Comparison of ENCODE assay signal across 11 cellular contexts in the genomic region with DNA sequence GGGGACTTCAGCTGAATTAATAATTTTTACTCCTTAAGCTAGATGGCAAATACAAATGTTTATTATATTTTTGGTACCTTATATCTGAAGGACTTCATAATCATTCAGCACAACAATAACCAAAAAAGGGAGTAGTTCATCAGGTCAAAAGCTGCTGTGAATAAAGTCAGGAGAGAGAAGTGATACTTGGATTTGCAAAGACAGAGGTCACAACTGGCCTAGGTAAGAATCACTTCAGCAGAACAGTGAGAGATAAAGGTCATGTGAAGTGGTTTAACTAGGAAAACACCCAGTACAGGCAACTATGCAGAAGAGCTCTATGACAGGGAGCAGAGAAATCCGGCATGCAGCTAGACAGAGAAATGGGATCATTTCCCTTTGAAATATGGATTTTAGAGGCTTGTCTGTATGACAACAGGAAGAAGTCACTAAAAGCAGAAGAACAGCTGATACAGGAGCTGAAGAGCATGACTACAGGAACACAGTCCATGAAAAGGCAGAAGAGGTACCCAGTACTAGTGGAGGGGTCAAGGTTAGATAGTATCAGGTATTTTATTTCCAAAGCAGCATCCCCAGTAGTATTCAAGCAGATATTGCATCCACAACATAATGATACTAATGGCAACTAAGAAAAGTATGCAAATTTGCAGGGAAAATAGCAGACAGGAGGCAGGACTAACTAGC. TPM values are rescaled to one million over a fixed set of nuclear protein-coding genes. Genes with fewer than 3 reads are reported as not detected.
DNase-seq lines count a peak whose midpoint lies in the region; ATAC-seq and TF ChIP-seq lines count a peak whose summit lies in the region.
"Had no signal": no experiment of that assay in that cellular context is flagged by ENCODE, and none has a peak within 500 bp of the region (broad histone marks: within the 10 kb centered on the region; RNA-seq: fewer than 3 reads in every experiment).

No MANE protein-coding gene starts in this region.

- no peak overlapping the region for H3K4me3 ChIP-seq in uterus
- H3K4me3 ChIP-seq: dorsolateral prefrontal cortex had no signal

- DNase-seq in iris pigment epithelial cell (ENCODE audit: low read depth) = peak; percentile 13
- DNase-seq in GM19238 (ENCODE audit: insufficient read length, low spot score) = no peak
- DNase-seq in SK-N-DZ (ENCODE audit: low spot score) = no peak
- no peak for DNase-seq in uterus
- DNase-seq in DMS153 (lab: John Stamatoyannopoulos, UW) = no peak
- DNase-seq: dorsolateral prefrontal cortex, NCI-H1694 had no signal

- TF ChIP-seq POLR2A in GM18505 (IDR thresholded peaks at IDR 0.05; ENCODE audit: borderline replicate concordance, extremely low read depth, insufficient read depth, insufficient read length) (no peak), uterus (IDR thresholded peaks at IDR 0.05) (no peak)

- no peak overlapping the region for H3K27ac ChIP-seq in uterus
- H3K27ac ChIP-seq: dorsolateral prefrontal cortex, VCaP had no signal

- no peaks in the 10 kb centered on the region for H3K36me3 ChIP-seq in uterus

- no peaks in the 10 kb centered on the region for H3K27me3 ChIP-seq in uterus
- H3K27me3 ChIP-seq: dorsolateral prefrontal cortex had no signal

- H3K9me3 ChIP-seq in uterus = no peaks in the 10 kb centered on the region

- ATAC-seq in GM18505 (IDR thresholded peaks at IDR 0.05; ENCODE audit: unreplicated experiment) = peak; percentile 52
- peak; percentile 71 for ATAC-seq in GM21526 (IDR thresholded peaks at IDR 0.05; ENCODE audit: low FRiP score, unreplicated experiment)
- peak; percentile 53 for ATAC-seq in HG03432 (IDR thresholded peaks at IDR 0.05; ENCODE audit: unreplicated experiment)

- intact Hi-C loops in uterus (cut with DNase I; ENCODE audit: low total_unique reads) = no loop called here

- no peaks in the 10 kb centered on the region for H3K4me1 ChIP-seq in uterus

- no peak for TF ChIP-seq CTCF in uterus (IDR thresholded peaks at IDR 0.05)

RNA-seq across cellular contexts. Expression of gene ZMAT3, which starts 25.7 kb away (rescaled TPM):
- 2.0 and 2.4 TPM in 2 replicates for polyA plus RNA-seq in SK-N-DZ (2014; cell fraction: cytosol; rRNA removed)
- 0.91 and 1.8 TPM in 2 replicates for polyA plus RNA-seq in SK-N-DZ (2014; cell fraction: nucleus; rRNA removed)
- total RNA-seq in uterus = 10 to 100 TPM in 3 of 4 donors, 1 to 10 TPM in 1; 9.4 to 24.4 (median 13.9) TPM
